8 cellular contexts compared by ENCODE assay signal in genomic region chr6:87701676-87702588, GRCh38. TPM values are rescaled to one million over a fixed set of nuclear protein-coding genes. Genes with fewer than 3 reads are reported as not detected.
DNase-seq lines count a peak whose midpoint lies in the region; ATAC-seq, FAIRE-seq and TF ChIP-seq lines count a peak whose summit lies in the region.

Gene AKIRIN2, minus strand, starts transcription at chr6:87702233. Its CDS starts 549 bp downstream, at chr6:87701684.

- TF ChIP-seq POLR2A in GM12891 (IDR thresholded peaks at IDR 0.05; ENCODE audit: low read depth, low read length), result peak; percentile 98
- TF ChIP-seq POLR2A in tibial nerve (IDR thresholded peaks at IDR 0.05), result peak; percentile 98 to 99

- ATAC-seq in HG02840 (IDR thresholded peaks at IDR 0.05; ENCODE audit: low FRiP score, unreplicated experiment), result peak; percentile 65
- ATAC-seq in T-cell (replicated peaks in 1 of 4), result peak; percentile 83 to 88 (median 84)

- H3K4me2 ChIP-seq in parathyroid adenoma (ENCODE audit: low read length), result peak within 1 kb of the TSS; percentile 97

- H3K4me3 ChIP-seq in cardiac muscle cell, result peak within 1 kb of the TSS; percentile 96
- peak within 1 kb of the TSS; percentile 72 for H3K4me3 ChIP-seq in parathyroid adenoma (ENCODE audit: low read depth, low read length)
- peak within 1 kb of the TSS; percentile 50 to 99 (median 76) for H3K4me3 ChIP-seq in tibial nerve

- peak within 1 kb of the TSS; percentile 90 to 97 for H3K27ac Mint-ChIP-seq in T-cell

- H3K36me3 Mint-ChIP-seq in T-cell, result peaks cover 3% of the 10 kb centered on the region

- FAIRE-seq in GM12891 (lab: Jason Lieb, UNC), result peak; percentile 93

- peak; percentile 54 for DNase-seq in GM12891 (ENCODE audit: insufficient read length, low spot score)
- DNase-seq in NCI-H1436 treated with DMSO at 0.1 percent for 48 hours (lab: John Stamatoyannopoulos, UW), result peak; percentile 94
- DNase-seq in T-cell, result peak; percentile 92 to 98 (median 95)
- DNase-seq in cardiac muscle cell (ENCODE audit: low read depth in 1 of 2, low spot score in 1 of 2), result peak; percentile 99 to 100
- peak; percentile 92 to 95 for DNase-seq in tibial nerve (ENCODE audit: low spot score in 2 of 2)

- H3K27me3 ChIP-seq in cardiac muscle cell (no peaks in the 10 kb centered on the region), parathyroid adenoma (ENCODE audit: control insufficient read depth, insufficient read depth, low read length) (no peaks in the 10 kb centered on the region), tibial nerve (no peaks in the 10 kb centered on the region)

- CTCF ChIA-PET in T-cell (lab: Charles Lee), result no interaction called here

- H3K9me3 Mint-ChIP-seq in T-cell, result no peaks in the 10 kb centered on the region

- H2AFZ ChIP-seq in parathyroid adenoma, result peak within 1 kb of the TSS; percentile 91

- WGBS in adipose tissue, 3 donors, result 0% methylated on average over 70 to 88 of the region's 88 CpGs
- 1% methylated on average over 38 to 58 of the region's 88 CpGs for WGBS in tibial nerve, 2 donors

- TF ChIP-seq CTCF in cardiac muscle cell (IDR thresholded peaks at IDR 0.05; ENCODE audit: low read depth, low read length) (no peak), parathyroid adenoma (IDR thresholded peaks at IDR 0.05) (no peak), tibial nerve (IDR thresholded peaks at IDR 0.05) (peak in 1 of 5 experiments; percentile 37)

- H3K27me3 Mint-ChIP-seq in T-cell, result no peaks in the 10 kb centered on the region

- peak within 1 kb of the TSS; percentile 88 for H3K9ac ChIP-seq in parathyroid adenoma

- POLR2A ChIA-PET in T-cell (lab: Charles Lee), result interaction anchor here (0.5 to 1.2 kb wide), 5 partner anchors 13 to 113 kb away, joined by 3 to 4 read pairs (median 3); no protein-coding TSS in a partner anchor

- H3K9me3 ChIP-seq in cardiac muscle cell (ENCODE audit: low read depth), result no peaks in the 10 kb centered on the region
- no peaks in the 10 kb centered on the region for H3K9me3 ChIP-seq in parathyroid adenoma (ENCODE audit: control insufficient read depth, low read length)
- no peaks in the 10 kb centered on the region for H3K9me3 ChIP-seq in tibial nerve

- peaks cover 25% of the 10 kb centered on the region for H3K79me2 ChIP-seq in parathyroid adenoma

- H3K27ac ChIP-seq in adipose tissue (ENCODE audit: low read depth, low read length) (peak within 1 kb of the TSS; percentile 88), cardiac muscle cell (peak within 1 kb of the TSS; percentile 95), parathyroid adenoma (peak within 1 kb of the TSS; percentile 90), tibial nerve (peak within 1 kb of the TSS; percentile 87 to 99 (median 95))

- H3K4me3 Mint-ChIP-seq in T-cell, result peak within 1 kb of the TSS; percentile 83 to 98 (median 94)

- no peaks in the 10 kb centered on the region for H3K4me1 ChIP-seq in cardiac muscle cell (ENCODE audit: low read depth)
- H3K4me1 ChIP-seq in parathyroid adenoma, result peaks cover 5% of the 10 kb centered on the region
- peaks cover 0 to 36% (median 14%) of the 10 kb centered on the region in 4 donors for H3K4me1 ChIP-seq in tibial nerve

- H3K4me1 Mint-ChIP-seq in T-cell, result peaks cover 42 to 53% (median 45%) of the 10 kb centered on the region in 3 donors

- no peaks in the 10 kb centered on the region for H3K36me3 ChIP-seq in cardiac muscle cell
- no peaks in the 10 kb centered on the region for H3K36me3 ChIP-seq in parathyroid adenoma (ENCODE audit: control insufficient read depth, insufficient read depth, low read length)
- no peaks in the 10 kb centered on the region for H3K36me3 ChIP-seq in tibial nerve

- peak; percentile 81 to 99 for TF ChIP-seq EP300 in tibial nerve (IDR thresholded peaks at IDR 0.05)

TF ChIP-seq in GM12891, 5 proteins besides CTCF, POLR2A, EP300 and RAD21:
- TF ChIP-seq TAF1 (IDR thresholded peaks at IDR 0.05; ENCODE audit: low read depth, low read length), result peak; percentile 96
- TF ChIP-seq POLR2AphosphoS5 (IDR thresholded peaks at IDR 0.05; ENCODE audit: low read depth, low read length), result peak; percentile 97
- TF ChIP-seq POU2F2 (IDR thresholded peaks at IDR 0.05; ENCODE audit: low read depth, low read length), result peak; percentile 56
- TF ChIP-seq SPI1 (IDR thresholded peaks at IDR 0.05; ENCODE audit: low read depth, low read length), result no peak
- TF ChIP-seq PAX5 (IDR thresholded peaks at IDR 0.05; ENCODE audit: insufficient read depth, low read length, severe bottlenecking), result peak; percentile 22

RNA-seq across cellular contexts. Expression of gene AKIRIN2, which starts in this region (rescaled TPM):
- 50.7 TPM for polyA plus RNA-seq in GM12891 (2012; ENCODE audit: low read depth, missing spikeins)
- total RNA-seq in T-cell (10 to 100 TPM; 52.5 to 81.9 (median 66.0) TPM), cardiac muscle cell (48.3 and 82.6 TPM in 2 replicates), tibial nerve (10 to 100 TPM; 18.8 to 29.5 (median 24.2) TPM)
- polyA plus RNA-seq in adipose tissue (10 to 100 TPM; 10.1 to 45.3 (median 30.6) TPM), cardiac muscle cell (66.7 and 89.3 TPM in 2 replicates)

Comparison
In these comparisons a context has a peak if more than half of its experiments do, and no peak if none do; other contexts are left out.
1. Peak in every context shown above with its lines: DNase-seq, ATAC-seq, H3K4me3 ChIP-seq and H3K27ac ChIP-seq.